In genomic region chr12:108190529-108190928, GRCh38 we compare ENCODE assay signal across 22 cellular contexts.
A peak's percentile ranks its signal among the peaks of the same experiment; 100 is the strongest.
DNase-seq lines count a peak whose midpoint lies in the region; ATAC-seq and TF ChIP-seq lines count a peak whose summit lies in the region.
"Had no signal": no experiment of that assay in that cellular context is flagged by ENCODE, and none has a peak within 500 bp of the region (broad histone marks: within the 10 kb centered on the region; RNA-seq: fewer than 3 reads in every experiment).

No MANE protein-coding gene starts in this region.

- peaks cover 0 to 6% (median 0%) of the 10 kb centered on the region in 9 donors for H3K27me3 ChIP-seq in heart left ventricle
- no peaks in the 10 kb centered on the region for H3K27me3 ChIP-seq in neural cell (ENCODE audit: insufficient read depth, low read depth, low read length)
- H3K27me3 ChIP-seq in H9 (ENCODE audit: insufficient read depth, low read length): no peaks in the 10 kb centered on the region
- H3K27me3 ChIP-seq: MG63, vagina had no signal

- no peak overlapping the region for H3K27ac Mint-ChIP-seq in H9
- H3K27ac Mint-ChIP-seq: activated B cell treated with CpG ODN at 0.5 μM for 24 hours; activated CD4-positive, alpha-beta memory T cell treated with anti-CD3 and anti-CD28 coated beads for 36 hours; progenitor cell of endocrine pancreas had no signal

- no peaks in the 10 kb centered on the region for H4K20me1 ChIP-seq in neural cell (ENCODE audit: insufficient read depth)
- H4K20me1 ChIP-seq in H9 (ENCODE audit: control insufficient read depth, insufficient read depth, insufficient read length): no peaks in the 10 kb centered on the region

- no peak overlapping the region for H2BK120ac ChIP-seq in H9 (ENCODE audit: low read depth, low read length, poor library complexity, severe bottlenecking)

- in situ Hi-C loops in G401 (cut with HindIII; ENCODE audit: low sequenced_read_pairs): no loop called here

- H2BK5ac ChIP-seq in H9 (ENCODE audit: insufficient read length, low read length): no peak overlapping the region

- no peak for TF ChIP-seq EP300 in neural cell (conservative IDR thresholded peaks at IDR 0.05; ENCODE audit: poor library complexity, severe bottlenecking)

- H3K14ac ChIP-seq in H9 (ENCODE audit: insufficient read depth, low read length): no peak overlapping the region; the same call in 1 of the 2 replicates

- no peak for TF ChIP-seq RAD21 in neural cell (conservative IDR thresholded peaks at IDR 0.05)

- H2BK12ac ChIP-seq in H9 (ENCODE audit: insufficient read length, low read depth, low read length): no peak overlapping the region

- peak in 6 of 12 donors; percentile 8 to 27 (median 16) for TF ChIP-seq CTCF in heart left ventricle (IDR thresholded peaks at IDR 0.05)
- TF ChIP-seq CTCF in neural cell (IDR thresholded peaks at IDR 0.05; ENCODE audit: poor library complexity, severe bottlenecking): peak; percentile 19
- TF ChIP-seq CTCF in H9 (conservative IDR thresholded peaks at IDR 0.05): no peak; the same call in 2 of the 3 replicates

- H3K79me2 ChIP-seq in neural cell (replicated peaks; ENCODE audit: insufficient read depth, low read length) (no peaks in the 10 kb centered on the region), H9 (ENCODE audit: insufficient read depth, low read length) (no peaks in the 10 kb centered on the region)

- no peak overlapping the region for H3K23ac ChIP-seq in H9 (ENCODE audit: insufficient read length, low read depth, low read length)

- no peaks in the 10 kb centered on the region for H3F3A ChIP-seq in neural cell (ENCODE audit: insufficient read depth, low read length, poor library complexity, severe bottlenecking)

- ATAC-seq in heart left ventricle (peak; percentile 77 to 94 (median 88)), HG02885 (IDR thresholded peaks at IDR 0.05; ENCODE audit: poor library complexity, unreplicated experiment) (no peak), HG03280 (IDR thresholded peaks at IDR 0.05; ENCODE audit: unreplicated experiment) (no peak)

- H2BK20ac ChIP-seq in H9 (ENCODE audit: low read depth, low read length, poor library complexity, severe bottlenecking): no peak overlapping the region

- H3K56ac ChIP-seq in H9 (ENCODE audit: insufficient read length, low read depth, low read length): no peak overlapping the region

- no peak overlapping the region for H2BK15ac ChIP-seq in H9 (ENCODE audit: low read depth, low read length)

- no peak for TF ChIP-seq POLR2A in heart left ventricle (IDR thresholded peaks at IDR 0.05)

- no peaks in the 10 kb centered on the region for H3K23me2 ChIP-seq in H9 (ENCODE audit: insufficient read length, low read depth, low read length, poor library complexity, severe bottlenecking)

- intact Hi-C loops in heart left ventricle (cut with DNase I): loop anchor here in 9 of 10 donors (5.0 to 10.0 kb wide), 10 partner anchors 58 to 513 kb away; partner anchors contain the start of genes PRDM4 (in 2 of the 9) and WSCD2 (in 1 of the 9)

- H3K4ac ChIP-seq in H9 (ENCODE audit: low read depth, low read length): no peak overlapping the region

- H4K8ac ChIP-seq in H9 (replicated peaks; ENCODE audit: insufficient read length, low read depth, low read length): no peak overlapping the region

- H3K4me1 ChIP-seq in heart left ventricle (peaks cover 0 to 10% (median 0%) of the 10 kb centered on the region in 12 donors), H9 (ENCODE audit: insufficient read depth, low read length) (no peaks in the 10 kb centered on the region)
- H3K4me1 ChIP-seq: spleen, vagina had no signal

- peak overlapping the region in 4 of 12 donors; percentile 9 to 60 (median 33) for H3K27ac ChIP-seq in heart left ventricle
- no peak overlapping the region for H3K27ac ChIP-seq in neural cell (ENCODE audit: low read length)
- no peak overlapping the region for H3K27ac ChIP-seq in H9 (ENCODE audit: insufficient read length, low read depth, low read length)
- H3K27ac ChIP-seq: GM23248, spleen, vagina had no signal

- H4K5ac ChIP-seq in H9 (ENCODE audit: insufficient read length, low read depth, low read length): no peak overlapping the region

- H3K9me3 ChIP-seq in heart left ventricle (peaks cover 0 to 5% (median 0%) of the 10 kb centered on the region in 12 donors), neural cell (ENCODE audit: low read length) (no peaks in the 10 kb centered on the region), H9 (ENCODE audit: control insufficient read depth, low read depth, low read length) (no peaks in the 10 kb centered on the region)
- H3K9me3 ChIP-seq: MG63, spleen, vagina had no signal

- no peaks in the 10 kb centered on the region for H3K36me3 Mint-ChIP-seq in H9 (ENCODE audit: insufficient read depth in 1 of 3, low read depth in 3 of 3)
- H3K36me3 Mint-ChIP-seq: activated CD4-positive, alpha-beta memory T cell treated with anti-CD3 and anti-CD28 coated beads for 36 hours had no signal

- H3K27me3 Mint-ChIP-seq in H9 (ENCODE audit: low read depth): peaks cover 7% of the 10 kb centered on the region

- H3K18ac ChIP-seq in H9 (ENCODE audit: insufficient read length, low read depth, low read length): no peak overlapping the region

- WGBS in heart left ventricle, 4 donors: 36 to 45% (median 40%) methylated on average over 3 of the region's 3 CpGs
- no CpG with 5 or more reads among the region's 3 CpGs for WGBS in H9 (ENCODE audit: extremely low coverage, insufficient read length, low lambda C conversion rate)

- no peak overlapping the region for H4K91ac ChIP-seq in H9 (ENCODE audit: insufficient read length, low read depth, low read length)

- no peak overlapping the region for H3K4me3 Mint-ChIP-seq in H9
- H3K4me3 Mint-ChIP-seq: activated B cell treated with CpG ODN at 0.5 μM for 24 hours; activated CD4-positive, alpha-beta memory T cell treated with anti-CD3 and anti-CD28 coated beads for 36 hours; neural crest cell had no signal

- H3T11ph ChIP-seq in H9 (ENCODE audit: low read length): no peak overlapping the region

- no peak overlapping the region for H2AK5ac ChIP-seq in H9 (ENCODE audit: insufficient read length, low read length)

- H2AFZ ChIP-seq in neural cell (ENCODE audit: low read depth, low read length) (no peak overlapping the region), H9 (ENCODE audit: low read length) (no peak overlapping the region)
- H2AFZ ChIP-seq: GM23248 had no signal

- H3K36me3 ChIP-seq in heart left ventricle (no peaks in the 10 kb centered on the region), neural cell (ENCODE audit: insufficient read depth, low read length) (no peaks in the 10 kb centered on the region)
- H3K36me3 ChIP-seq: MG63, spleen, vagina had no signal

- H3K9ac ChIP-seq in neural cell (ENCODE audit: low read length) (no peak overlapping the region), H9 (ENCODE audit: extremely low read depth, insufficient read length, low read length) (no peak overlapping the region)
- H3K9ac ChIP-seq: GM23248 had no signal

- no peaks in the 10 kb centered on the region for H3K9me2 ChIP-seq in neural cell (ENCODE audit: insufficient read depth, low read length)

- H3K4me3 ChIP-seq in heart left ventricle (no peak overlapping the region), neural cell (ENCODE audit: low read length) (no peak overlapping the region)
- H3K4me3 ChIP-seq: GM23248, MG63, spleen, vagina had no signal

- H3K4me1 Mint-ChIP-seq in H9: peaks cover 11 to 14% of the 10 kb centered on the region in 2 experiments
- H3K4me1 Mint-ChIP-seq: neural crest cell had no signal

- DNase-seq in G401 (ENCODE audit: low spot score) (peak; percentile 86), NCI-H345 treated with DMSO at 0.1 percent for 48 hours (lab: John Stamatoyannopoulos, UW; ENCODE audit: unreplicated experiment) (peak; percentile 22), heart left ventricle (peak in 3 of 5 donors; percentile 8 to 47 (median 41)), NCI-H2196 treated with DMSO at 0.1 percent for 48 hours (lab: John Stamatoyannopoulos, UW; ENCODE audit: unreplicated experiment) (no peak), H9 (no peak)
- DNase-seq: ACHN; activated B cell treated with CpG ODN at 0.5 μM for 24 hours; activated CD4-positive, alpha-beta memory T cell treated with anti-CD3 and anti-CD28 coated beads for 36 hours; activated gamma-delta T cell; erythroblast; foreskin melanocyte; GM23248; MG63; NCI-H146; NCI-H510A treated with DMSO at 0.1 percent for 48 hours; spleen had no signal

- H3K79me1 ChIP-seq in H9 (ENCODE audit: insufficient read depth, low read depth, low read length, poor library complexity, severe bottlenecking): no peaks in the 10 kb centered on the region

- H3K9me3 Mint-ChIP-seq in H9: no peaks in the 10 kb centered on the region
- H3K9me3 Mint-ChIP-seq: activated B cell treated with CpG ODN at 0.5 μM for 24 hours; activated CD4-positive, alpha-beta memory T cell treated with anti-CD3 and anti-CD28 coated beads for 36 hours; neural crest cell had no signal

- H3K4me2 ChIP-seq in neural cell (ENCODE audit: low read length) (no peak overlapping the region), H9 (ENCODE audit: insufficient read depth, insufficient read length, low read length) (no peak overlapping the region)

TF ChIP-seq in neural cell, 6 proteins besides CTCF, POLR2A, EP300 and RAD21:
- TF ChIP-seq SMC3 (conservative IDR thresholded peaks at IDR 0.05; ENCODE audit: poor library complexity): no peak

Comparison
In these comparisons a context has a peak if more than half of its experiments do, and no peak if none do; other contexts are left out.
1. DNase-seq: peak in G401 (single experiment), NCI-H345 treated with DMSO at 0.1 percent for 48 hours (single experiment) and heart left ventricle (3 of 5); none in NCI-H2196 treated with DMSO at 0.1 percent for 48 hours (single experiment) and H9 (single experiment).
2. ATAC-seq: peak in heart left ventricle (4 of 4); none in HG02885 (single experiment) and HG03280 (single experiment).